Comparison of ENCODE assay signal across 8 cellular contexts in genomic region chr5:181159286-181160143, GRCh38. TPM values are rescaled to one million over a fixed set of nuclear protein-coding genes. Genes with fewer than 3 reads are reported as not detected.
DNase-seq lines count a peak whose midpoint lies in the region; ATAC-seq and TF ChIP-seq lines count a peak whose summit lies in the region.

No MANE protein-coding gene starts in this region.

- no peak overlapping the region for H3K4me3 ChIP-seq in HFF-Myc (replicated peaks; ENCODE audit: low read depth, low read length)
- no peak overlapping the region for H3K4me3 ChIP-seq in psoas muscle
- no peak overlapping the region for H3K4me3 ChIP-seq in vagina

- H3K36me3 ChIP-seq in psoas muscle (ENCODE audit: insufficient read depth in 1 of 2, low read depth in 1 of 2) (no peaks in the 10 kb centered on the region), vagina (no peaks in the 10 kb centered on the region)

- 53 to 55% (median 53%) methylated on average over 20 of the region's 20 CpGs for WGBS in psoas muscle, 3 donors

- DNase-seq in GM10248 (ENCODE audit: extremely low spot score), result peak; percentile 87
- DNase-seq in HFF-Myc (ENCODE audit: extremely low read depth, low read depth), result no peak
- DNase-seq in MV-4-11 (lab: John Stamatoyannopoulos, UW), result peak; percentile 61
- DNase-seq in SKM-1 (lab: John Stamatoyannopoulos, UW; ENCODE audit: unreplicated experiment), result peak; percentile 56
- peak; percentile 91 for DNase-seq in activated naive CD4-positive, alpha-beta T cell treated with anti-CD3 and anti-CD28 coated beads, Interleukin-2, amount 50 U/mL, for 16 hours
- DNase-seq in Right ventricle myocardium superior, result peak; percentile 91
- peak; percentile 87 to 93 for DNase-seq in psoas muscle
- DNase-seq in vagina (ENCODE audit: extremely low spot score in 2 of 2), result no peak

- H3K27me3 ChIP-seq in psoas muscle (ENCODE audit: insufficient read depth in 3 of 3, low read length in 2 of 3), result peaks cover 0 to 4% (median 2%) of the 10 kb centered on the region in 3 donors
- no peaks in the 10 kb centered on the region for H3K27me3 ChIP-seq in vagina

- H3K27ac ChIP-seq in psoas muscle, result peak overlapping the region; percentile 55
- no peak overlapping the region for H3K27ac ChIP-seq in vagina

- POLR2A ChIA-PET in GM10248 (lab: Yijun Ruan, JAX), result no interaction called here

- TF ChIP-seq CTCF in GM10248 (IDR thresholded peaks at IDR 0.05; ENCODE audit: control extremely low read depth, extremely low read depth, low read depth, missing control alignments), result peak; percentile 94
- TF ChIP-seq CTCF in HFF-Myc (IDR thresholded peaks at IDR 0.05; ENCODE audit: low read depth, low read length, missing control alignments), result peak; percentile 94
- TF ChIP-seq CTCF in psoas muscle (IDR thresholded peaks at IDR 0.05), result peak; percentile 83
- peak; percentile 63 to 77 (median 75) for TF ChIP-seq CTCF in vagina (IDR thresholded peaks at IDR 0.05)

- intact Hi-C loops in Right ventricle myocardium superior (cut with DNase I) (loop anchor here (5.0 kb wide), 1 partner anchor 377 kb away; no protein-coding TSS in a partner anchor), psoas muscle (cut with DNase I) (loop anchor here (2.0 to 10.0 kb wide), 3 partner anchors 295 to 377 kb away; partner anchors contain the start of gene ZFP62 (in 2 of the 2)), vagina (cut with DNase I) (no loop called here)

- peak; percentile 97 for ATAC-seq in Right ventricle myocardium superior (ENCODE audit: poor library complexity)
- peak; percentile 90 to 97 (median 92) for ATAC-seq in psoas muscle

- H3K4me1 ChIP-seq in psoas muscle, result peaks cover 5% of the 10 kb centered on the region
- H3K4me1 ChIP-seq in vagina, result peaks cover 7% of the 10 kb centered on the region

- H3K9me3 ChIP-seq in psoas muscle, result no peaks in the 10 kb centered on the region
- no peaks in the 10 kb centered on the region for H3K9me3 ChIP-seq in vagina

- CTCF ChIA-PET in GM10248 (lab: Yijun Ruan, JAX), result interaction anchor here (0.9 to 2.1 kb wide), 10 partner anchors 7 to 299 kb away, joined by 3 to 6 read pairs (median 4); partner anchors contain the start of gene ZFP62

- no peak for TF ChIP-seq POLR2A in vagina (IDR thresholded peaks at IDR 0.05)

RNA-seq across cellular contexts. Expression of gene OR2V2, which starts 12.1 kb away (rescaled TPM):
- total RNA-seq in Right ventricle myocardium superior (not detected), psoas muscle (not detected), vagina (not detected)
- not detected for polyA plus RNA-seq in psoas muscle

RNA-seq across cellular contexts. Expression of gene OR2V1, which starts 28.5 kb away (rescaled TPM):
- not detected for total RNA-seq in Right ventricle myocardium superior
- total RNA-seq in psoas muscle, result not detected
- polyA plus RNA-seq in psoas muscle, result not detected
- total RNA-seq in vagina, result not detected

RNA-seq across cellular contexts. Expression of gene TRIM7, which starts 45.5 kb away (rescaled TPM):
- total RNA-seq in Right ventricle myocardium superior (10.8 TPM), psoas muscle (10 to 100 TPM; 18.5 to 42.6 (median 32.4) TPM), vagina (21.6 TPM)
- 10 to 100 TPM; 10.4 to 37.7 (median 21.2) TPM for polyA plus RNA-seq in psoas muscle

Comparison
In these comparisons a context has a peak if more than half of its experiments do, and no peak if none do; other contexts are left out.
1. DNase-seq: peak in GM10248 (single experiment), MV-4-11 (single experiment), SKM-1 (single experiment), activated naive CD4-positive, alpha-beta T cell treated with anti-CD3 and anti-CD28 coated beads, Interleukin-2, amount 50 U/mL, for 16 hours (single experiment), Right ventricle myocardium superior (single experiment) and psoas muscle (2 of 2); none in HFF-Myc (single experiment) and vagina (0 of 2).
2. Peak in every context shown above with its lines, with median percentiles within 50 percentile points of each other: CTCF ChIP-seq.